In genomic region chr16:86180244-86180643, GRCh38 we compare ENCODE assay signal across 26 cellular contexts.
"Had no signal": no experiment of that assay in that cellular context is flagged by ENCODE, and none has a peak within 500 bp of the region (broad histone marks: within the 10 kb centered on the region; RNA-seq: fewer than 3 reads in every experiment).

No MANE protein-coding gene starts in this region.

- H3K27me3 ChIP-seq: colonic mucosa, esophagus squamous epithelium, gastrocnemius medialis, left lung had no signal

- ATAC-seq: effector memory CD8-positive, alpha-beta T cell; esophagus mucosa; gastrocnemius medialis; heart right ventricle; left cardiac atrium; left lung; left ventricle myocardium superior; mucosa of descending colon had no signal

- FAIRE-seq: endometrium, islet of Langerhans, keratinocyte had no signal

- H3K4me3 ChIP-seq: colonic mucosa, esophagus squamous epithelium, gastrocnemius medialis, heart right ventricle, left lung, lower lobe of right lung, mucosa of descending colon had no signal

- H3K36me3 ChIP-seq: colonic mucosa, esophagus squamous epithelium, gastrocnemius medialis, heart right ventricle, left lung, lower lobe of right lung had no signal

- H3K27ac ChIP-seq: colonic mucosa, epithelial cell of prostate, esophagus squamous epithelium, gastrocnemius medialis, heart right ventricle, left lung, lower lobe of right lung had no signal

- H3K9me3 ChIP-seq: colonic mucosa, esophagus squamous epithelium, left lung, lower lobe of right lung, mucosa of descending colon had no signal

- DNase-seq: colonic mucosa; cortex of kidney; effector CD8-positive, alpha-beta T cell; effector memory CD8-positive, alpha-beta T cell; endodermal cell; erythroblast; esophagus squamous epithelium; foreskin fibroblast; foreskin melanocyte; gastrocnemius medialis; glutamatergic neuron; head of caudate nucleus; heart right ventricle; hippocampal formation; left cardiac atrium; left lung; left ventricle myocardium superior; lower lobe of right lung; mesenchymal stem cell; mucosa of descending colon; naive B cell had no signal

- H3K4me1 ChIP-seq: colonic mucosa, esophagus squamous epithelium, gastrocnemius medialis, heart right ventricle, left lung, lower lobe of right lung had no signal
